Comparison of ENCODE assay signal across 1 cellular context in the genomic region with DNA sequence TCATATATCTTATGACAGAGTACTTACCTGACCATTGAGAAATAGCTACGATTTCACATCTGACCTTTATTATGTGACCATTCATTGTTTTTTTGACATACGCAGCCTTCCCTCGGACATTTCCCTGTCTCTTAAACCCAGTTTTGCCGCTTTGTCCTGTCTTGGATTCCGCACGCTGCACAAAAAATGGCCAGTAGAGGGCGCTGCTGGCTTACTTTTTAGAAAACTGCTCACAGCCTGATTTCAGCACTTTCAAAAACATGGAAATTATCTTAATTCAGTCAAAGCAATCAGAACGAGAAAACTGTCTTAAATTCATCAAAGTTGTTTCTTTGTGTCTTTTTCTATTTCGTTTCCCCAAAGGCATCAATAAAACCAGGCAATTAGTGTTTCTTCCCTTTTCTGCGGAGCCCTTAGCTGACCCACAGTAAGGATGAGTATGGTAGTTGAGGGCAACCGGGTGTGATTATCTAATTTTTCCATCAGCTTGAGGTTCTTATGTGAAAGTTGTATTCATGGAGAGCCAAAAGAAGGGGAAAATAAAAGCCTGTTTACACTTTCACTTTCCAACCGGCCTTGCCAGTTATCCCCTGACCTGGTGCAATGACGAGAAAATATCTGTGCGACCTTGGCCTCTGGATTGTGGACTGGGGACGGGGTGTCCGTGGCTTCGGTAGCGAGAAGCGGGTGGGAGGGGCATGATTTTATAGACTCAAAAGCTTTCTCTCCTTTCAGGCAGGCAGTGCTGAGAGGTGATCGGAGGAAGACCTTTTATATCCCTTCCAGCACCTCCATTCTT.
A peak's percentile ranks its signal among the peaks of the same experiment; 100 is the strongest.
TF ChIP-seq lines count a peak whose summit lies in the region.

No MANE protein-coding gene starts in this region.

TF ChIP-seq in HepG2, 621 proteins besides CTCF, POLR2A, EP300 and RAD21 (continued from another document):
- TF ChIP-seq HNRNPUL1 (IDR thresholded peaks at IDR 0.05; ENCODE audit: low read depth, low read length) (no peak), YY1 (IDR thresholded peaks at IDR 0.05; ENCODE audit: insufficient read depth, insufficient replicate concordance, low read depth, low read length) (no peak), CCAR2 (optimal IDR thresholded peaks at IDR 0.05; ENCODE audit: low read depth, low read length) (no peak), KDM5A (IDR thresholded peaks at IDR 0.05; ENCODE audit: borderline replicate concordance, low read length) (peak; percentile 63; the same call in 1 of the 2 replicates), HNF1B (CRISPR knock-in tag; IDR thresholded peaks at IDR 0.05) (peak; percentile 40; the same call in 1 of the 2 replicates), HNF4A (CRISPR knock-in tag; IDR thresholded peaks at IDR 0.05) (peak; percentile 78), HNF1A (IDR thresholded peaks at IDR 0.05; ENCODE audit: low read depth) (no peak), HNF1A (CRISPR knock-in tag; IDR thresholded peaks at IDR 0.05; ENCODE audit: borderline replicate concordance) (no peak), FOXO1 (CRISPR knock-in tag; IDR thresholded peaks at IDR 0.05) (peak; percentile 35; the same call in 1 of the 2 replicates), ZNF619 (CRISPR knock-in tag; IDR thresholded peaks at IDR 0.05) (no peak), ZKSCAN5 (CRISPR knock-in tag; IDR thresholded peaks at IDR 0.05) (no peak), NFRKB (IDR thresholded peaks at IDR 0.05) (no peak), ZMYM4 (CRISPR knock-in tag; IDR thresholded peaks at IDR 0.05) (0 out of 2 replicates have a peak, but pooled peaks have one; percentile 37), ZFX (CRISPR knock-in tag; IDR thresholded peaks at IDR 0.05; ENCODE audit: low read depth) (0 out of 2 replicates have a peak, but pooled peaks have one; percentile 13), ZMYM3 (CRISPR knock-in tag; IDR thresholded peaks at IDR 0.05) (no peak), MAFF (IDR thresholded peaks at IDR 0.05; ENCODE audit: low read depth, low read length) (peak; percentile 31; the same call in 1 of the 2 replicates), ZNF343 (CRISPR knock-in tag; IDR thresholded peaks at IDR 0.05) (no peak)
- TF ChIP-seq, protein P1, sequence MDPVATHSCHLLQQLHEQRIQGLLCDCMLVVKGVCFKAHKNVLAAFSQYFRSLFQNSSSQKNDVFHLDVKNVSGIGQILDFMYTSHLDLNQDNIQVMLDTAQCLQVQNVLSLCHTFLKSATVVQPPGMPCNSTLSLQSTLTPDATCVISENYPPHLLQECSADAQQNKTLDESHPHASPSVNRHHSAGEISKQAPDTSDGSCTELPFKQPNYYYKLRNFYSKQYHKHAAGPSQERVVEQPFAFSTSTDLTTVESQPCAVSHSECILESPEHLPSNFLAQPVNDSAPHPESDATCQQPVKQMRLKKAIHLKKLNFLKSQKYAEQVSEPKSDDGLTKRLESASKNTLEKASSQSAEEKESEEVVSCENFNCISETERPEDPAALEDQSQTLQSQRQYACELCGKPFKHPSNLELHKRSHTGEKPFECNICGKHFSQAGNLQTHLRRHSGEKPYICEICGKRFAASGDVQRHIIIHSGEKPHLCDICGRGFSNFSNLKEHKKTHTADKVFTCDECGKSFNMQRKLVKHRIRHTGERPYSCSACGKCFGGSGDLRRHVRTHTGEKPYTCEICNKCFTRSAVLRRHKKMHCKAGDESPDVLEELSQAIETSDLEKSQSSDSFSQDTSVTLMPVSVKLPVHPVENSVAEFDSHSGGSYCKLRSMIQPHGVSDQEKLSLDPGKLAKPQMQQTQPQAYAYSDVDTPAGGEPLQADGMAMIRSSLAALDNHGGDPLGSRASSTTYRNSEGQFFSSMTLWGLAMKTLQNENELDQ (CRISPR knock-in tag; IDR thresholded peaks at IDR 0.05; ENCODE audit: borderline replicate concordance) = no peak
- TF ChIP-seq, protein P2, sequence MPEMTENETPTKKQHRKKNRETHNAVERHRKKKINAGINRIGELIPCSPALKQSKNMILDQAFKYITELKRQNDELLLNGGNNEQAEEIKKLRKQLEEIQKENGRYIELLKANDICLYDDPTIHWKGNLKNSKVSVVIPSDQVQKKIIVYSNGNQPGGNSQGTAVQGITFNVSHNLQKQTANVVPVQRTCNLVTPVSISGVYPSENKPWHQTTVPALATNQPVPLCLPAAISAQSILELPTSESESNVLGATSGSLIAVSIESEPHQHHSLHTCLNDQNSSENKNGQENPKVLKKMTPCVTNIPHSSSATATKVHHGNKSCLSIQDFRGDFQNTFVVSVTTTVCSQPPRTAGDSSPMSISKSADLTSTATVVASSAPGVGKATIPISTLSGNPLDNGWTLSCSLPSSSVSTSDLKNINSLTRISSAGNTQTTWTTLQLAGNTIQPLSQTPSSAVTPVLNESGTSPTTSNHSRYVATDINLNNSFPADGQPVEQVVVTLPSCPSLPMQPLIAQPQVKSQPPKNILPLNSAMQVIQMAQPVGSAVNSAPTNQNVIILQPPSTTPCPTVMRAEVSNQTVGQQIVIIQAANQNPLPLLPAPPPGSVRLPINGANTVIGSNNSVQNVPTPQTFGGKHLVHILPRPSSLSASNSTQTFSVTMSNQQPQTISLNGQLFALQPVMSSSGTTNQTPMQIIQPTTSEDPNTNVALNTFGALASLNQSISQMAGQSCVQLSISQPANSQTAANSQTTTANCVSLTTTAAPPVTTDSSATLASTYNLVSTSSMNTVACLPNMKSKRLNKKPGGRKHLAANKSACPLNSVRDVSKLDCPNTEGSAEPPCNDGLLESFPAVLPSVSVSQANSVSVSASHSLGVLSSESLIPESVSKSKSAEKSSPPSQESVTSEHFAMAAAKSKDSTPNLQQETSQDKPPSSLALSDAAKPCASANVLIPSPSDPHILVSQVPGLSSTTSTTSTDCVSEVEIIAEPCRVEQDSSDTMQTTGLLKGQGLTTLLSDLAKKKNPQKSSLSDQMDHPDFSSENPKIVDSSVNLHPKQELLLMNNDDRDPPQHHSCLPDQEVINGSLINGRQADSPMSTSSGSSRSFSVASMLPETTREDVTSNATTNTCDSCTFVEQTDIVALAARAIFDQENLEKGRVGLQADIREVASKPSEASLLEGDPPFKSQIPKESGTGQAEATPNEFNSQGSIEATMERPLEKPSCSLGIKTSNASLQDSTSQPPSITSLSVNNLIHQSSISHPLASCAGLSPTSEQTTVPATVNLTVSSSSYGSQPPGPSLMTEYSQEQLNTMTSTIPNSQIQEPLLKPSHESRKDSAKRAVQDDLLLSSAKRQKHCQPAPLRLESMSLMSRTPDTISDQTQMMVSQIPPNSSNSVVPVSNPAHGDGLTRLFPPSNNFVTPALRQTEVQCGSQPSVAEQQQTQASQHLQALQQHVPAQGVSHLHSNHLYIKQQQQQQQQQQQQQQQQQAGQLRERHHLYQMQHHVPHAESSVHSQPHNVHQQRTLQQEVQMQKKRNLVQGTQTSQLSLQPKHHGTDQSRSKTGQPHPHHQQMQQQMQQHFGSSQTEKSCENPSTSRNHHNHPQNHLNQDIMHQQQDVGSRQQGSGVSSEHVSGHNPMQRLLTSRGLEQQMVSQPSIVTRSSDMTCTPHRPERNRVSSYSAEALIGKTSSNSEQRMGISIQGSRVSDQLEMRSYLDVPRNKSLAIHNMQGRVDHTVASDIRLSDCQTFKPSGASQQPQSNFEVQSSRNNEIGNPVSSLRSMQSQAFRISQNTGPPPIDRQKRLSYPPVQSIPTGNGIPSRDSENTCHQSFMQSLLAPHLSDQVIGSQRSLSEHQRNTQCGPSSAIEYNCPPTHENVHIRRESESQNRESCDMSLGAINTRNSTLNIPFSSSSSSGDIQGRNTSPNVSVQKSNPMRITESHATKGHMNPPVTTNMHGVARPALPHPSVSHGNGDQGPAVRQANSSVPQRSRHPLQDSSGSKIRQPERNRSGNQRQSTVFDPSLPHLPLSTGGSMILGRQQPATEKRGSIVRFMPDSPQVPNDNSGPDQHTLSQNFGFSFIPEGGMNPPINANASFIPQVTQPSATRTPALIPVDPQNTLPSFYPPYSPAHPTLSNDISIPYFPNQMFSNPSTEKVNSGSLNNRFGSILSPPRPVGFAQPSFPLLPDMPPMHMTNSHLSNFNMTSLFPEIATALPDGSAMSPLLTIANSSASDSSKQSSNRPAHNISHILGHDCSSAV (CRISPR knock-in tag; IDR thresholded peaks at IDR 0.05; ENCODE audit: borderline replicate concordance) = no peak
TF ChIP-seq in HepG2: peak in this region for 30.
